ENCODE assay signal across 16 cellular contexts in the genomic region with DNA sequence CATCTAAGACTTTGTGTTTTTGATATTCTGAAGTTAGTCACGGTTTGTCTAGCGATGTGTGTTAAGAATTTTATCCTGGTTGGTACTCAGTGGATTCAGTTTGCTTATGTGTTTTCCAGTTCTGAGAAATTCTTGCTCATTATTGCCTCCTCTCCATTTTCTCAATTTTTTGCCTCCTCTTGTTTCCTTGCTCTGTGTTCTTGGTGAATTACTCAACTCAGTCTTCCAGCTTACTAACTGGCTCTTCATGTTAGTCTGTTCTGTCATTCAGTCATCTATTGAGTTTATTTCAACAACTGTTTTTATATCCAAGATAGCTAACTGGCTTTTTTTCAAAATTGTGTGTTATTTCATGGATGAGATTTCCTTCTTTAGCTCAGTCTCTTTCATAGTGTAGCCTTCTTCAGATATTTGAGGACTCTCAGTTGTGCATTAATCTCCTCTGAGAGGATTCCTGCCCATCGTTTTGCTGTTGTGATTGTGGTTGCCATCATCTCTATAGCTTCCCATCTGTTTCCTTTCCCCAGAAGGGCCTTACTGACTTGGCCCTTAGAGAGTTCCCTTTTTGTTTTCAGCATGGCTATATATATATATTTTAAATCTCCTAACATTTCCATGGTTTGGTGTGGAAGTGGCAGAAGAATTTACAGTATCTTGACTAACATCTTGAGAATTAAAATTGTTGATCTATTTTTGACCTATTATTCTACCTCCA. TPM values are rescaled to one million over a fixed set of nuclear protein-coding genes. Genes with fewer than 3 reads are reported as not detected.
A peak's percentile ranks its signal among the peaks of the same experiment; 100 is the strongest.
DNase-seq lines count a peak whose midpoint lies in the region; ATAC-seq and TF ChIP-seq lines count a peak whose summit lies in the region.
"Had no signal": no experiment of that assay in that cellular context is flagged by ENCODE, and none has a peak within 500 bp of the region (broad histone marks: within the 10 kb centered on the region; RNA-seq: fewer than 3 reads in every experiment).

No MANE protein-coding gene starts in this region.

- intact Hi-C loops in activated B cell treated with CpG ODN at 0.5 μM for 24 hours (cut with micrococcal nuclease), result no loop called here
- intact Hi-C loops in natural killer cell (cut with micrococcal nuclease), result no loop called here

- no peaks in the 10 kb centered on the region for H3K9me3 ChIP-seq in Peyer's patch
- no peaks in the 10 kb centered on the region for H3K9me3 ChIP-seq in gastroesophageal sphincter
- H3K9me3 ChIP-seq: esophagus squamous epithelium, left lung, psoas muscle, SJCRH30 had no signal

- TF ChIP-seq POLR2A in Peyer's patch (IDR thresholded peaks at IDR 0.05) (no peak), gastroesophageal sphincter (IDR thresholded peaks at IDR 0.05) (no peak)

- H3K9me3 Mint-ChIP-seq in activated T-cell treated with anti-CD3 and anti-CD28 coated beads, Interleukin-2, amount 50 U/mL, for 24 hours, result no peaks in the 10 kb centered on the region
- H3K9me3 Mint-ChIP-seq in activated B cell treated with CpG ODN at 0.5 μM for 24 hours (no peaks in the 10 kb centered on the region), natural killer cell (no peaks in the 10 kb centered on the region)
- H3K9me3 Mint-ChIP-seq: dendritic cell treated with granulocyte-macrophage colony-stimulating factor and Interleukin-4, amounts not matched to agents 40 ng/mL and 50 ng/mL, for 4 days had no signal

- POLR2A ChIA-PET in activated B cell treated with CpG ODN at 0.5 μM for 24 hours (lab: Charles Lee), result interaction anchor here (0.6 to 0.9 kb wide), 2 partner anchors 40 to 46 kb away, joined by 5 to 6 read pairs; a partner anchor contains a TSS

- no peaks in the 10 kb centered on the region for H3K27me3 ChIP-seq in Peyer's patch
- H3K27me3 ChIP-seq in gastroesophageal sphincter, result no peaks in the 10 kb centered on the region
- H3K27me3 ChIP-seq: esophagus squamous epithelium, left lung, SJCRH30 had no signal

- H3K27ac Mint-ChIP-seq in activated T-cell treated with anti-CD3 and anti-CD28 coated beads, Interleukin-2, amount 50 U/mL, for 24 hours, result peak overlapping the region; percentile 65
- H3K27ac Mint-ChIP-seq in activated B cell treated with CpG ODN at 0.5 μM for 24 hours (peak overlapping the region; percentile 36), natural killer cell (peak overlapping the region; percentile 1 to 96)

- H3K4me3 ChIP-seq in Peyer's patch (no peak overlapping the region), gastroesophageal sphincter (no peak overlapping the region)
- H3K4me3 ChIP-seq: esophagus squamous epithelium, left lung, psoas muscle, SJCRH30 had no signal

- no peaks in the 10 kb centered on the region for H3K27me3 Mint-ChIP-seq in activated T-cell treated with anti-CD3 and anti-CD28 coated beads, Interleukin-2, amount 50 U/mL, for 24 hours
- H3K27me3 Mint-ChIP-seq in activated B cell treated with CpG ODN at 0.5 μM for 24 hours (no peaks in the 10 kb centered on the region), natural killer cell (ENCODE audit: low read depth in 2 of 2) (no peaks in the 10 kb centered on the region)
- H3K27me3 Mint-ChIP-seq: dendritic cell treated with granulocyte-macrophage colony-stimulating factor and Interleukin-4, amounts not matched to agents 40 ng/mL and 50 ng/mL, for 4 days had no signal

- no peak overlapping the region for H3K27ac ChIP-seq in Peyer's patch
- H3K27ac ChIP-seq in gastroesophageal sphincter, result no peak overlapping the region
- H3K27ac ChIP-seq: esophagus squamous epithelium, left lung, psoas muscle, SJCRH30 had no signal

- H3K4me3 Mint-ChIP-seq in activated T-cell treated with anti-CD3 and anti-CD28 coated beads, Interleukin-2, amount 50 U/mL, for 24 hours, result no peak overlapping the region
- H3K4me3 Mint-ChIP-seq in activated B cell treated with CpG ODN at 0.5 μM for 24 hours (no peak overlapping the region), natural killer cell (no peak overlapping the region)
- H3K4me3 Mint-ChIP-seq: dendritic cell treated with granulocyte-macrophage colony-stimulating factor and Interleukin-4, amounts not matched to agents 40 ng/mL and 50 ng/mL, for 4 days had no signal

- H3K4me1 ChIP-seq in Peyer's patch, result peaks cover 0 to 10% (median 5%) of the 10 kb centered on the region in 4 donors
- peaks cover 0 to 56% (median 3%) of the 10 kb centered on the region in 3 donors for H3K4me1 ChIP-seq in gastroesophageal sphincter
- H3K4me1 ChIP-seq: SJCRH30 had no signal

- peaks cover 61% of the 10 kb centered on the region for H3K36me3 Mint-ChIP-seq in activated T-cell treated with anti-CD3 and anti-CD28 coated beads, Interleukin-2, amount 50 U/mL, for 24 hours (ENCODE audit: low read depth)
- H3K36me3 Mint-ChIP-seq in activated B cell treated with CpG ODN at 0.5 μM for 24 hours (ENCODE audit: low read depth) (peaks cover 43% of the 10 kb centered on the region), natural killer cell (no peaks in the 10 kb centered on the region)

- ATAC-seq in activated B cell treated with CpG ODN at 0.5 μM for 24 hours (ENCODE audit: low read depth) (no peak), natural killer cell (no peak), gastroesophageal sphincter (no peak)
- ATAC-seq: left lung, psoas muscle had no signal

- TF ChIP-seq EP300 in gastroesophageal sphincter (IDR thresholded peaks at IDR 0.05), result no peak

- CTCF ChIA-PET in activated B cell treated with CpG ODN at 0.5 μM for 24 hours (lab: Charles Lee), result no interaction called here

- peaks cover 71% of the 10 kb centered on the region for H3K4me1 Mint-ChIP-seq in activated T-cell treated with anti-CD3 and anti-CD28 coated beads, Interleukin-2, amount 50 U/mL, for 24 hours (ENCODE audit: low read depth)
- peaks cover 62% of the 10 kb centered on the region for H3K4me1 Mint-ChIP-seq in activated B cell treated with CpG ODN at 0.5 μM for 24 hours
- peaks cover 35 to 36% of the 10 kb centered on the region in 2 donors for H3K4me1 Mint-ChIP-seq in natural killer cell

- WGBS in gastroesophageal sphincter (ENCODE audit: low coverage in 1 of 2), 2 donors, result 50 to 83% methylated on average over 1 to 3 of the region's 3 CpGs

- TF ChIP-seq CTCF in activated B cell treated with CpG ODN at 0.5 μM for 24 hours (IDR thresholded peaks at IDR 0.05) (no peak), natural killer cell (IDR thresholded peaks at IDR 0.05) (no peak), Peyer's patch (IDR thresholded peaks at IDR 0.05) (no peak), gastroesophageal sphincter (IDR thresholded peaks at IDR 0.05) (no peak)

- no peaks in the 10 kb centered on the region for H3K36me3 ChIP-seq in Peyer's patch
- no peaks in the 10 kb centered on the region for H3K36me3 ChIP-seq in gastroesophageal sphincter
- H3K36me3 ChIP-seq: SJCRH30 had no signal

- no peak for DNase-seq in activated T-cell treated with anti-CD3 and anti-CD28 coated beads, Interleukin-2, amount 50 U/mL, for 24 hours
- no peak for DNase-seq in activated T-cell treated with anti-CD3 and anti-CD28 coated beads, Interleukin-2, amount 50 U/mL, for 48 hours
- peak; percentile 14 for DNase-seq in KG1 (lab: John Stamatoyannopoulos, UW)
- no peak for DNase-seq in activated B cell treated with CpG ODN at 0.5 μM for 24 hours
- DNase-seq in natural killer cell, result no peak
- no peak for DNase-seq in Peyer's patch
- no peak for DNase-seq in hippocampal formation (lab: John Stamatoyannopoulos, UW)
- DNase-seq: activated CD4-positive, CD25-positive, alpha-beta regulatory T cell; DND-41; esophagus squamous epithelium; left lung; NK-92 treated with Interleukin-12 subunit alpha and Interleukin-12 subunit beta, amount 100 ng/mL, for 24 hours; psoas muscle; SJCRH30 had no signal

RNA-seq across cellular contexts. Expression of a gene that starts 6.2 kb away (rescaled TPM):
- 23.6 and 25.1 TPM in 2 replicates for total RNA-seq in activated B cell treated with CpG ODN at 0.5 μM for 24 hours
- total RNA-seq in natural killer cell, result 10 to 100 TPM; 15.8 to 17.4 (median 16.4) TPM
- 10 to 100 TPM in 1 of 4 donors, 1 to 10 TPM in 3; 5.4 to 20.6 (median 8.9) TPM for total RNA-seq in Peyer's patch
- total RNA-seq in gastroesophageal sphincter, result 10 to 100 TPM in 3 of 4 donors, 1 to 10 TPM in 1; 10.0 to 13.4 (median 10.6) TPM

RNA-seq across cellular contexts. Expression of a gene that starts 6.4 kb away (rescaled TPM):
- total RNA-seq in activated B cell treated with CpG ODN at 0.5 μM for 24 hours (3.4 and 4.0 TPM in 2 replicates), natural killer cell (1 to 10 TPM; 4.4 to 6.5 (median 6.0) TPM), Peyer's patch (10 to 100 TPM in 2 of 4 donors, 1 to 10 TPM in 2; 8.3 to 28.9 (median 11.6) TPM), gastroesophageal sphincter (100 to 1,000 TPM in 3 of 4 donors, 10 to 100 TPM in 1; 84.2 to 131 (median 114) TPM)

RNA-seq across cellular contexts. Expression of a gene that starts 45.5 kb away (rescaled TPM):
- total RNA-seq in activated B cell treated with CpG ODN at 0.5 μM for 24 hours (128 and 148 TPM in 2 replicates), natural killer cell (100 to 1,000 TPM in 2 of 3 donors, 10 to 100 TPM in 1; 89.0 to 113 (median 111) TPM), Peyer's patch (10 to 100 TPM; 26.1 to 61.9 (median 57.4) TPM), gastroesophageal sphincter (10 to 100 TPM; 33.1 to 42.7 (median 38.7) TPM)
- total RNA-seq: SJCRH30 had no signal
